ENCODE assay signal across 19 cellular contexts in the genomic region with DNA sequence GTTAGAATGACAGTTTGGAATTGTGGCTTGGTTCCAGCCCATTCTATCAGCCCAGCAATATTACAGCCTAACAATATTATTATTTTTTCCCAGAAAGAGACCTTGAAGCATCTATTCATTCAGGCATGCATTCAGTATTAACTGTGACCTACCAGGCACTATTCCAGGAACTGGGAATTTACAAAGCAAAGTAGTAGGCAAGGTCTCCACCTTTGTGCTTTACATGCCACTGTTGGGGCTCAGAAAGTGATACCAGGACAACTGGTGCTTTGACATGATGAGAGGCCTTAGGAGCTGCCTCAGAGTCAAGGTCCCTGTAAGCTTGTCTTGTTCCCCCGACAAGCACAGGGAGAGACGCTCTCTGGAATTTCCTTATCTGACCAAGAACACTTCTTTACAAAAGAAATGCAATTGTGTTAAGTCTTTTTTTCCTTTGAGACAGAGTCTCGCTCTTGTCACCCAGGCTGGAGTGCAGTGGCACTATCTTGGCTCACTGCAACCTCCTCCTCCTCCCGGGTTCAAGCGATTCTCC. TPM values are rescaled to one million over a fixed set of nuclear protein-coding genes. Genes with fewer than 3 reads are reported as not detected.
DNase-seq lines count a peak whose midpoint lies in the region; TF ChIP-seq lines count a peak whose summit lies in the region.
"Had no signal": no experiment of that assay in that cellular context is flagged by ENCODE, and none has a peak within 500 bp of the region (broad histone marks: within the 10 kb centered on the region; RNA-seq: fewer than 3 reads in every experiment).

No MANE protein-coding gene starts in this region.

- H2AFZ ChIP-seq in trophoblast cell (ENCODE audit: insufficient read depth, low read length, poor library complexity) (no peak overlapping the region), MM.1S (ENCODE audit: low read length) (no peak overlapping the region)

- H3K9ac ChIP-seq in duodenal mucosa (ENCODE audit: low read depth in 1 of 2, low read length in 2 of 2) (peak overlapping the region in 1 of 2 donors; percentile 23), trophoblast cell (ENCODE audit: low read length) (no peak overlapping the region), MM.1S (ENCODE audit: low read length) (no peak overlapping the region)

- POLR2A ChIA-PET in activated CD4-positive, alpha-beta T cell treated with anti-CD3 and anti-CD28 coated beads, Interleukin-2, amount 10 ng/mL, durations not matched to agents 7 days and 5 days (lab: Charles Lee), result no interaction called here

- peaks cover 23% of the 10 kb centered on the region for H3F3A ChIP-seq in MM.1S (ENCODE audit: insufficient read depth, low read length)

- no peak overlapping the region for H2AK5ac ChIP-seq in trophoblast cell (ENCODE audit: low read length)

- peak overlapping the region; percentile 61 for H2BK120ac ChIP-seq in trophoblast cell (ENCODE audit: insufficient read depth, low read length, poor library complexity)

- H3K9me2 ChIP-seq in MM.1S (replicated peaks; ENCODE audit: insufficient read depth, low read length), result no peaks in the 10 kb centered on the region

- H3K4me1 ChIP-seq in duodenal mucosa (ENCODE audit: control insufficient read depth in 1 of 2, insufficient read depth in 2 of 2, low read length in 2 of 2), result peaks cover 46 to 54% of the 10 kb centered on the region in 2 donors
- H3K4me1 ChIP-seq in trophoblast cell (ENCODE audit: control insufficient read depth in 1 of 2, insufficient read depth in 2 of 2, low read length in 2 of 2), result peaks cover 22 to 33% of the 10 kb centered on the region in 2 experiments
- H3K4me1 ChIP-seq in vagina, result peaks cover 33% of the 10 kb centered on the region
- peaks cover 27% of the 10 kb centered on the region for H3K4me1 ChIP-seq in MM.1S (ENCODE audit: low read length)

- H3K79me2 ChIP-seq in trophoblast cell (ENCODE audit: control insufficient read depth, insufficient read depth, low read length, poor library complexity) (peaks cover 7% of the 10 kb centered on the region), MM.1S (ENCODE audit: low read length) (no peaks in the 10 kb centered on the region)

- H4K12ac ChIP-seq in trophoblast cell (ENCODE audit: low read depth, low read length), result no peak overlapping the region

- H3K79me1 ChIP-seq in trophoblast cell (ENCODE audit: low read length), result peaks cover 43% of the 10 kb centered on the region

- H3K27me3 ChIP-seq in duodenal mucosa (ENCODE audit: control insufficient read depth in 1 of 2, insufficient read depth in 2 of 2, low read length in 2 of 2) (no peaks in the 10 kb centered on the region), trophoblast cell (ENCODE audit: insufficient read depth, low read length) (no peaks in the 10 kb centered on the region), vagina (no peaks in the 10 kb centered on the region), MM.1S (replicated peaks; ENCODE audit: insufficient read depth, low read length) (no peaks in the 10 kb centered on the region)
- H3K27me3 ChIP-seq: cardiac muscle cell, esophagus squamous epithelium, left lung had no signal

- peak overlapping the region; percentile 87 for H4K91ac ChIP-seq in trophoblast cell (ENCODE audit: low read depth, low read length)

- H3K4me3 ChIP-seq in duodenal mucosa (ENCODE audit: low read depth in 1 of 2, low read length in 2 of 2) (peak overlapping the region in 1 of 2 donors; percentile 18), trophoblast cell (ENCODE audit: low read depth, low read length) (no peak overlapping the region), vagina (no peak overlapping the region), MM.1S (ENCODE audit: low read length) (no peak overlapping the region)
- H3K4me3 ChIP-seq: cardiac muscle cell, esophagus squamous epithelium, left lung had no signal

- DNase-seq in activated CD4-positive, alpha-beta T cell treated with anti-CD3 and anti-CD28 coated beads, Interleukin-2, amount 10 ng/mL, durations not matched to agents 7 days and 5 days, result no peak
- DNase-seq in activated CD4-positive, alpha-beta T cell treated with anti-CD3 and anti-CD28 coated beads, Interleukin-2, amount 10 ng/mL, durations not matched to agents 24 days and 14 days, result no peak
- peak in 1 of 2 donors; percentile 43 for DNase-seq in trophoblast cell
- DNase-seq in vagina (ENCODE audit: extremely low spot score in 2 of 2), result no peak
- DNase-seq in DMS 273 treated with DMSO at 0.1 percent for 48 hours (lab: John Stamatoyannopoulos, UW), result no peak
- DNase-seq in MM.1S, result no peak
- no peak for DNase-seq in hepatic stellate cell (ENCODE audit: low spot score)
- DNase-seq: activated CD4-positive, alpha-beta T cell treated with anti-CD3 and anti-CD28 coated beads for 48 hours; activated effector memory CD4-positive, alpha-beta T cell treated with anti-CD3 and anti-CD28 coated beads, Interleukin-2, amount 50 U/mL, for 16 hours; effector CD8-positive, alpha-beta T cell; esophagus squamous epithelium; KG1; left lung; NCI-H2029; NCI-H446 treated with DMSO at 0.1 percent for 48 hours; retina; Right ventricle myocardium superior had no signal

- H3K36me3 ChIP-seq in duodenal mucosa (ENCODE audit: control insufficient read depth in 1 of 2, insufficient read depth in 2 of 2, low read length in 2 of 2), result no peaks in the 10 kb centered on the region
- H3K36me3 ChIP-seq in trophoblast cell (ENCODE audit: control insufficient read depth in 1 of 2, insufficient read depth in 2 of 2, low read length in 2 of 2), result peaks cover 6 to 7% of the 10 kb centered on the region in 2 experiments
- no peaks in the 10 kb centered on the region for H3K36me3 ChIP-seq in vagina
- H3K36me3 ChIP-seq in MM.1S (replicated peaks; ENCODE audit: insufficient read depth, low read length), result no peaks in the 10 kb centered on the region
- H3K36me3 ChIP-seq: cardiac muscle cell had no signal

- H2BK12ac ChIP-seq in trophoblast cell (ENCODE audit: low read length), result peak overlapping the region; percentile 63

- peak overlapping the region; percentile 25 for H3K27ac Mint-ChIP-seq in activated CD4-positive, alpha-beta T cell treated with anti-CD3 and anti-CD28 coated beads, Interleukin-2, amount 10 ng/mL, durations not matched to agents 7 days and 5 days
- no peak overlapping the region for H3K27ac Mint-ChIP-seq in activated CD4-positive, alpha-beta T cell treated with anti-CD3 and anti-CD28 coated beads, Interleukin-2, amount 10 ng/mL, durations not matched to agents 24 days and 14 days

- CTCF ChIA-PET in activated CD4-positive, alpha-beta T cell treated with anti-CD3 and anti-CD28 coated beads, Interleukin-2, amount 10 ng/mL, durations not matched to agents 7 days and 5 days (lab: Charles Lee), result no interaction called here

- no CpG with 5 or more reads among the region's 5 CpGs for WGBS in trophoblast cell (ENCODE audit: extremely low coverage, insufficient coverage, insufficient read length)

- H3K4me3 Mint-ChIP-seq in activated CD4-positive, alpha-beta T cell treated with anti-CD3 and anti-CD28 coated beads, Interleukin-2, amount 10 ng/mL, durations not matched to agents 7 days and 5 days, result no peak overlapping the region
- no peak overlapping the region for H3K4me3 Mint-ChIP-seq in activated CD4-positive, alpha-beta T cell treated with anti-CD3 and anti-CD28 coated beads, Interleukin-2, amount 10 ng/mL, durations not matched to agents 24 days and 14 days

- H2BK5ac ChIP-seq in trophoblast cell (ENCODE audit: low read depth, low read length, poor library complexity), result peak overlapping the region; percentile 67

- H3K14ac ChIP-seq in trophoblast cell (ENCODE audit: low read length), result peak overlapping the region; percentile 64

- no peak overlapping the region for H3K23ac ChIP-seq in trophoblast cell (ENCODE audit: low read length)

- H4K20me1 ChIP-seq in MM.1S (ENCODE audit: insufficient read depth, low read length), result no peaks in the 10 kb centered on the region

- intact Hi-C loops in activated CD4-positive, alpha-beta T cell treated with anti-CD3 and anti-CD28 coated beads, Interleukin-2, amount 10 ng/mL, durations not matched to agents 24 days and 14 days (cut with micrococcal nuclease), result no loop called here
- intact Hi-C loops in vagina (cut with DNase I), result no loop called here

- H3K9me3 Mint-ChIP-seq in activated CD4-positive, alpha-beta T cell treated with anti-CD3 and anti-CD28 coated beads, Interleukin-2, amount 10 ng/mL, durations not matched to agents 7 days and 5 days, result no peaks in the 10 kb centered on the region
- no peaks in the 10 kb centered on the region for H3K9me3 Mint-ChIP-seq in activated CD4-positive, alpha-beta T cell treated with anti-CD3 and anti-CD28 coated beads, Interleukin-2, amount 10 ng/mL, durations not matched to agents 24 days and 14 days

- H3K36me3 Mint-ChIP-seq in activated CD4-positive, alpha-beta T cell treated with anti-CD3 and anti-CD28 coated beads, Interleukin-2, amount 10 ng/mL, durations not matched to agents 7 days and 5 days (ENCODE audit: low read depth), result no peaks in the 10 kb centered on the region
- H3K36me3 Mint-ChIP-seq in activated CD4-positive, alpha-beta T cell treated with anti-CD3 and anti-CD28 coated beads, Interleukin-2, amount 10 ng/mL, durations not matched to agents 24 days and 14 days (ENCODE audit: low read depth), result no peaks in the 10 kb centered on the region

- H3K4ac ChIP-seq in trophoblast cell (ENCODE audit: low read depth, low read length), result no peak overlapping the region

- TF ChIP-seq POLR2A in vagina (IDR thresholded peaks at IDR 0.05), result no peak

- H3K4me2 ChIP-seq in trophoblast cell (ENCODE audit: low read length) (no peak overlapping the region), MM.1S (ENCODE audit: low read depth, low read length) (no peak overlapping the region)

- H4K8ac ChIP-seq in trophoblast cell (ENCODE audit: low read depth, low read length), result peak overlapping the region; percentile 44

- peak overlapping the region; percentile 57 for H3K18ac ChIP-seq in trophoblast cell (ENCODE audit: low read length)

- peaks cover 34% of the 10 kb centered on the region for H3K27me3 Mint-ChIP-seq in activated CD4-positive, alpha-beta T cell treated with anti-CD3 and anti-CD28 coated beads, Interleukin-2, amount 10 ng/mL, durations not matched to agents 7 days and 5 days
- H3K27me3 Mint-ChIP-seq in activated CD4-positive, alpha-beta T cell treated with anti-CD3 and anti-CD28 coated beads, Interleukin-2, amount 10 ng/mL, durations not matched to agents 24 days and 14 days, result peaks cover 27% of the 10 kb centered on the region

- H3K9me3 ChIP-seq in duodenal mucosa (ENCODE audit: control insufficient read depth in 1 of 2, low read length in 2 of 2), result no peaks in the 10 kb centered on the region
- H3K9me3 ChIP-seq in trophoblast cell (ENCODE audit: insufficient read depth, low read depth, low read length), result no peaks in the 10 kb centered on the region
- no peaks in the 10 kb centered on the region for H3K9me3 ChIP-seq in vagina
- no peaks in the 10 kb centered on the region for H3K9me3 ChIP-seq in MM.1S (replicated peaks; ENCODE audit: insufficient read depth, low read length)
- H3K9me3 ChIP-seq: esophagus squamous epithelium, left lung had no signal

- TF ChIP-seq CTCF in vagina (IDR thresholded peaks at IDR 0.05) (no peak), MM.1S (IDR thresholded peaks at IDR 0.05; ENCODE audit: low read length) (no peak)

- peak overlapping the region; percentile 43 for H3K27ac ChIP-seq in duodenal mucosa (ENCODE audit: low read depth, low read length)
- peak overlapping the region; percentile 90 for H3K27ac ChIP-seq in trophoblast cell (ENCODE audit: low read depth, low read length)
- H3K27ac ChIP-seq in vagina, result peak overlapping the region; percentile 81
- H3K27ac ChIP-seq in MM.1S (ENCODE audit: low read length), result no peak overlapping the region
- H3K27ac ChIP-seq: cardiac muscle cell had no signal

- H3K4me1 Mint-ChIP-seq in activated CD4-positive, alpha-beta T cell treated with anti-CD3 and anti-CD28 coated beads, Interleukin-2, amount 10 ng/mL, durations not matched to agents 7 days and 5 days, result peaks cover 22% of the 10 kb centered on the region
- peaks cover 17% of the 10 kb centered on the region for H3K4me1 Mint-ChIP-seq in activated CD4-positive, alpha-beta T cell treated with anti-CD3 and anti-CD28 coated beads, Interleukin-2, amount 10 ng/mL, durations not matched to agents 24 days and 14 days

RNA-seq across cellular contexts. Expression of a gene that starts 2.3 kb away (rescaled TPM):
- total RNA-seq in activated CD4-positive, alpha-beta T cell treated with anti-CD3 and anti-CD28 coated beads, Interleukin-2, amount 10 ng/mL, durations not matched to agents 7 days and 5 days, result under 1 TPM; 0.31 to 0.32 TPM
- total RNA-seq in activated CD4-positive, alpha-beta T cell treated with anti-CD3 and anti-CD28 coated beads, Interleukin-2, amount 10 ng/mL, durations not matched to agents 24 days and 14 days, result 0.57 and 0.72 TPM in 2 replicates
- polyA plus RNA-seq in trophoblast cell (2013), result 298 and 341 TPM in 2 replicates
- total RNA-seq in vagina, result 26.8 TPM

RNA-seq across cellular contexts. Expression of a gene that starts 21.3 kb away (rescaled TPM):
- total RNA-seq in activated CD4-positive, alpha-beta T cell treated with anti-CD3 and anti-CD28 coated beads, Interleukin-2, amount 10 ng/mL, durations not matched to agents 7 days and 5 days, result 100 to 1,000 TPM; 208 to 233 TPM
- 334 and 343 TPM in 2 replicates for total RNA-seq in activated CD4-positive, alpha-beta T cell treated with anti-CD3 and anti-CD28 coated beads, Interleukin-2, amount 10 ng/mL, durations not matched to agents 24 days and 14 days
- 35.5 and 35.9 TPM in 2 replicates for polyA plus RNA-seq in trophoblast cell (2013)
- total RNA-seq in vagina, result 17.9 TPM

Comparison
In these comparisons a context has a peak if more than half of its experiments do, and no peak if none do; other contexts are left out.
1. RNA of a gene that starts 2.3 kb away (total RNA-seq): 26.8 TPM in vagina (single experiment); 0.57 to 0.72 TPM in activated CD4-positive, alpha-beta T cell treated with anti-CD3 and anti-CD28 coated beads, Interleukin-2, amount 10 ng/mL, durations not matched to agents 24 days and 14 days and 0.31 to 0.32 TPM in activated CD4-positive, alpha-beta T cell treated with anti-CD3 and anti-CD28 coated beads, Interleukin-2, amount 10 ng/mL, durations not matched to agents 7 days and 5 days; every median in the first group is over 10 times any median in the second.
2. RNA of a gene that starts 21.3 kb away (total RNA-seq): 334 to 343 TPM in activated CD4-positive, alpha-beta T cell treated with anti-CD3 and anti-CD28 coated beads, Interleukin-2, amount 10 ng/mL, durations not matched to agents 24 days and 14 days and 208 to 233 TPM in activated CD4-positive, alpha-beta T cell treated with anti-CD3 and anti-CD28 coated beads, Interleukin-2, amount 10 ng/mL, durations not matched to agents 7 days and 5 days; 17.9 TPM in vagina (single experiment); every median in the first group is over 10 times any median in the second.